16 cellular contexts compared by ENCODE assay signal in the genomic region with DNA sequence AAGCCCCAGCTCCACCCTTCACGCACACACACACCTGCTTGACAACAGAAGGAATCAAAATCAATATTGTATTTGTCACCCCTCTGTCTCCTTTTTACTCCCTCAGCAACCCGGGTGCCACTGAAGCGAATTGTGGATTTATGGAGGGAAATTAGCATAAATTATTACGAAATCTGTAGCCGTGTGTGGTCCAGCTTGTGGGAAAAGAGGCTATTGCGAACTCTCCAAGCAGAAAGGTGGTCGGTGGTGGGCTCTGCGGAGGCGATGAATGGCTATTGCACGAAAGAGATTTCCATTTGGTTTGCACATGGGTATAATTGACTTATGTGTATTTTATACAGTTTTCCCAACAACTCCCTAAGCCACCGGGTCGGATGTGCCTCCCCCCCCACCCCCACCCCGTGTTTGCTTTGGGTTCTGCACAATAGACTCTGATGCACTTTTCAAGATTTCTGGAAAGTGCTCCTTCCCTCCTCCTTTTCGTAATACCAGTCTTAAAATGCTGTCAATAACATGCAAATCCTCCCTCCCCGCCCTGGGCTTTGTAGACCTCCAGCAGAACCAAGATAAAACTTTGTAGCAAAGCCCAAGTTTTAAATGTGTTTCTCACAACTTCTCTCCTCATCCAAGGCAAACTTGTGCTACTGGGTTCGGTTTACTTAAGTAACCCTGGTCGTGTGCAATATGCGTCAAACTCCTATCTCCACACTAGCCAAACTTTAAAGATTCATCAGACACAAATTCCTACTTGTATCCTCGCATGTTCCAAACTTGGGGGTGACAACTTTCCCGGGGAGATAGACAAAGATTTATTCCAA. TPM values are rescaled to one million over a fixed set of nuclear protein-coding genes. Genes with fewer than 3 reads are reported as not detected.
DNase-seq lines count a peak whose midpoint lies in the region; ATAC-seq, FAIRE-seq and TF ChIP-seq lines count a peak whose summit lies in the region.
"Had no signal": no experiment of that assay in that cellular context is flagged by ENCODE, and none has a peak within 500 bp of the region (broad histone marks: within the 10 kb centered on the region; RNA-seq: fewer than 3 reads in every experiment).

No MANE protein-coding gene starts in this region.

- no peak overlapping the region for H3K4me2 ChIP-seq in astrocyte (ENCODE audit: low read length)

- intact Hi-C loops in thyroid gland (cut with DNase I): no loop called here

- peaks cover 21% of the 10 kb centered on the region for H3K4me1 ChIP-seq in astrocyte (ENCODE audit: insufficient read depth, low read length)
- peaks cover 27 to 31% of the 10 kb centered on the region in 2 donors for H3K4me1 ChIP-seq in thyroid gland

- H3K27me3 Mint-ChIP-seq in T-helper 1 cell treated with Interleukin-12 subunit alpha and Interleukin-12 subunit beta and Interleukin-4 antibody, amounts not matched to agents 30 μg/mL and 1 μg/mL, for 36 hours (ENCODE audit: low read depth): peaks cover 91% of the 10 kb centered on the region
- peaks cover 79% of the 10 kb centered on the region for H3K27me3 Mint-ChIP-seq in astrocyte (ENCODE audit: low read depth, unreplicated experiment)
- H3K27me3 Mint-ChIP-seq in nephron progenitor cell (ENCODE audit: low read depth, poor library complexity): peaks cover 54% of the 10 kb centered on the region

- H3K9me3 Mint-ChIP-seq in T-helper 1 cell treated with Interleukin-12 subunit alpha and Interleukin-12 subunit beta and Interleukin-4 antibody, amounts not matched to agents 30 μg/mL and 1 μg/mL, for 36 hours: peaks cover 17% of the 10 kb centered on the region
- H3K9me3 Mint-ChIP-seq in astrocyte (ENCODE audit: unreplicated experiment): peaks cover 8% of the 10 kb centered on the region
- H3K9me3 Mint-ChIP-seq in nephron progenitor cell: no peaks in the 10 kb centered on the region

- POLR2A ChIA-PET in GM10248 (lab: Yijun Ruan, JAX): no interaction called here

- no peak overlapping the region for H3K9ac ChIP-seq in astrocyte (ENCODE audit: low read length)

- DNase-seq in T-helper 1 cell (no peak), GM10248 (ENCODE audit: extremely low spot score) (peak; percentile 6), astrocyte (ENCODE audit: low read depth) (no peak), nephron progenitor cell (no peak), thyroid gland (no peak)
- DNase-seq: activated T-cell treated with anti-CD3 and anti-CD28 coated beads, Interleukin-2, amount 50 U/mL, for 4 hours; aorta; heart left ventricle; left ventricle myocardium inferior; SW 1271 had no signal

- no peak overlapping the region for H3K4me3 ChIP-seq in astrocyte (ENCODE audit: insufficient read depth, low read depth, low read length)
- H3K4me3 ChIP-seq in thyroid gland (replicated peaks in 1 of 3): no peak overlapping the region
- H3K4me3 ChIP-seq: coronary artery, heart left ventricle, left ventricle myocardium inferior, vagina had no signal

- H4K20me1 ChIP-seq in astrocyte (ENCODE audit: insufficient read depth, low read length): peaks cover 4% of the 10 kb centered on the region

- peaks cover 97% of the 10 kb centered on the region for H3K27me3 ChIP-seq in astrocyte (ENCODE audit: insufficient read depth, low read length)
- H3K27me3 ChIP-seq in thyroid gland: peaks cover 99% of the 10 kb centered on the region

- no peak overlapping the region for H2AFZ ChIP-seq in astrocyte (ENCODE audit: low read depth, low read length)

- H3K36me3 Mint-ChIP-seq in T-helper 1 cell treated with Interleukin-12 subunit alpha and Interleukin-12 subunit beta and Interleukin-4 antibody, amounts not matched to agents 30 μg/mL and 1 μg/mL, for 36 hours (ENCODE audit: low read depth): peaks cover 20% of the 10 kb centered on the region
- H3K36me3 Mint-ChIP-seq in astrocyte (ENCODE audit: low read depth, unreplicated experiment) (no peaks in the 10 kb centered on the region), nephron progenitor cell (ENCODE audit: low read depth) (no peaks in the 10 kb centered on the region)

- H3K4me3 Mint-ChIP-seq in T-helper 1 cell treated with Interleukin-12 subunit alpha and Interleukin-12 subunit beta and Interleukin-4 antibody, amounts not matched to agents 30 μg/mL and 1 μg/mL, for 36 hours: peak overlapping the region; percentile 49
- H3K4me3 Mint-ChIP-seq in astrocyte (ENCODE audit: unreplicated experiment) (peak overlapping the region; percentile 17), nephron progenitor cell (peak overlapping the region; percentile 93)
- H3K4me3 Mint-ChIP-seq: activated T-cell treated with anti-CD3 and anti-CD28 coated beads, Interleukin-2, amount 50 U/mL, for 4 hours had no signal

- H3K27ac ChIP-seq in astrocyte (ENCODE audit: low read depth, low read length) (no peak overlapping the region), thyroid gland (no peak overlapping the region)
- H3K27ac ChIP-seq: coronary artery, heart left ventricle, left ventricle myocardium inferior, vagina had no signal

- TF ChIP-seq CTCF in GM10248 (IDR thresholded peaks at IDR 0.05; ENCODE audit: control extremely low read depth, extremely low read depth, low read depth, missing control alignments) (no peak), astrocyte (IDR thresholded peaks at IDR 0.05; ENCODE audit: insufficient read depth, low read depth, low read length) (no peak), nephron progenitor cell (IDR thresholded peaks at IDR 0.05) (no peak), thyroid gland (IDR thresholded peaks at IDR 0.05) (no peak)

- no peaks in the 10 kb centered on the region for H3K79me2 ChIP-seq in astrocyte (ENCODE audit: insufficient read depth, low read length)

- WGBS in thyroid gland, 2 donors: 10 to 13% methylated on average over 20 of the region's 20 CpGs

- peaks cover 67% of the 10 kb centered on the region for H3K4me1 Mint-ChIP-seq in T-helper 1 cell treated with Interleukin-12 subunit alpha and Interleukin-12 subunit beta and Interleukin-4 antibody, amounts not matched to agents 30 μg/mL and 1 μg/mL, for 36 hours (ENCODE audit: low read depth)
- H3K4me1 Mint-ChIP-seq in astrocyte (ENCODE audit: low read depth, unreplicated experiment) (peaks cover 10% of the 10 kb centered on the region), nephron progenitor cell (peaks cover 78% of the 10 kb centered on the region)

- H3K36me3 ChIP-seq in astrocyte (ENCODE audit: insufficient read depth, low read length) (no peaks in the 10 kb centered on the region), thyroid gland (no peaks in the 10 kb centered on the region)
- H3K36me3 ChIP-seq: heart left ventricle, left ventricle myocardium inferior, vagina had no signal

- H3K27ac Mint-ChIP-seq in T-helper 1 cell treated with Interleukin-12 subunit alpha and Interleukin-12 subunit beta and Interleukin-4 antibody, amounts not matched to agents 30 μg/mL and 1 μg/mL, for 36 hours: peak overlapping the region; percentile 76
- H3K27ac Mint-ChIP-seq in astrocyte (ENCODE audit: unreplicated experiment) (no peak overlapping the region), nephron progenitor cell (no peak overlapping the region)

- no peak for TF ChIP-seq POLR2A in thyroid gland (IDR thresholded peaks at IDR 0.05)

- ATAC-seq in HG03378 (IDR thresholded peaks at IDR 0.05; ENCODE audit: unreplicated experiment) (no peak), HG02588 (IDR thresholded peaks at IDR 0.05; ENCODE audit: unreplicated experiment) (no peak)
- ATAC-seq: activated T-cell treated with anti-CD3 and anti-CD28 coated beads, Interleukin-2, amount 50 U/mL, for 4 hours; heart left ventricle had no signal

- no peak for FAIRE-seq in astrocyte (lab: Jason Lieb, UNC)
- FAIRE-seq: D721Med had no signal

- CTCF ChIA-PET in GM10248 (lab: Yijun Ruan, JAX): no interaction called here

- H3K9me3 ChIP-seq in astrocyte (ENCODE audit: insufficient read depth, low read depth, low read length) (no peaks in the 10 kb centered on the region), thyroid gland (no peaks in the 10 kb centered on the region)
- H3K9me3 ChIP-seq: heart left ventricle, left ventricle myocardium inferior, vagina had no signal

RNA-seq across cellular contexts. Expression of gene FOXB1, which starts 3.1 kb away (rescaled TPM):
- total RNA-seq in astrocyte (0.96 and 1.3 TPM in 2 replicates), thyroid gland (not detected)
- total RNA-seq: aorta, heart left ventricle, left ventricle myocardium inferior, vagina had no signal

Comparison
In these comparisons a context has a peak if more than half of its experiments do, and no peak if none do; other contexts are left out.
1. H3K4me3 Mint-ChIP-seq: peak in every context shown above with its lines; median percentile 93 in nephron progenitor cell; 49 in T-helper 1 cell treated with Interleukin-12 subunit alpha and Interleukin-12 subunit beta and Interleukin-4 antibody, amounts not matched to agents 30 μg/mL and 1 μg/mL, for 36 hours; 17 in astrocyte.